In the genomic region with DNA sequence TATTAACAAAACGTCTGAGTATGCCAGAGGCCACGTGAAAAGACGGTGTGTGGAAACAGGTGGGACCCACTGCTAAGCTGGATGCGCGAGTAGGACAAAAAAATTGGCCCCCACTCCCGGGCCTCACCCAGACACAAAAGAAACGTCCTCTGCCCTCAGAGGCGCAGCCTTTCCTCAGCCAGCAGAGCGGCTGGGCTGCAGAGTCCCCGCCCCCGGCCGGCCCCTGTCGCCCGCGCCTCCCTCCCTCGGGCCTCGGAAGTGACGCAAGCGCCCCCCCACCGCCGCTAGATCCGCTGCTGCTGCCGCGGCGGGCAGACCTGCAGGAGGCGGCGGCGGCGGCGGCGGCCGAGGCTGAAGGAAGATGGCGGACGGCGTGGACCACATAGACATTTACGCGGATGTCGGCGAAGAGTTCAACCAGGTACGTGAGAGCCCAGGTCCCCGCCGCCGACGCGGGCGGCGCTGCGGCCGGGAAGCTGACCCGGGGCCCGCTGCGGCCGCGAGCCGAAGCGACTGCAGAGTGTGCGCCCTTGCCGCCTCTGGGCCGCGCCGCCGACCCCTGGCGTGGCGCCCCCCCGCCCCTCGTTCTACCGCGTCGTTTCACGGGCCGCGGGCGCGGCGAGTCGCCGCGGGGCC, we compare ENCODE assay signal across 8 cellular contexts. TPM values are rescaled to one million over a fixed set of nuclear protein-coding genes. Genes with fewer than 3 reads are reported as not detected.
DNase-seq lines count a peak whose midpoint lies in the region; ATAC-seq and TF ChIP-seq lines count a peak whose summit lies in the region.

A gene with protein sequence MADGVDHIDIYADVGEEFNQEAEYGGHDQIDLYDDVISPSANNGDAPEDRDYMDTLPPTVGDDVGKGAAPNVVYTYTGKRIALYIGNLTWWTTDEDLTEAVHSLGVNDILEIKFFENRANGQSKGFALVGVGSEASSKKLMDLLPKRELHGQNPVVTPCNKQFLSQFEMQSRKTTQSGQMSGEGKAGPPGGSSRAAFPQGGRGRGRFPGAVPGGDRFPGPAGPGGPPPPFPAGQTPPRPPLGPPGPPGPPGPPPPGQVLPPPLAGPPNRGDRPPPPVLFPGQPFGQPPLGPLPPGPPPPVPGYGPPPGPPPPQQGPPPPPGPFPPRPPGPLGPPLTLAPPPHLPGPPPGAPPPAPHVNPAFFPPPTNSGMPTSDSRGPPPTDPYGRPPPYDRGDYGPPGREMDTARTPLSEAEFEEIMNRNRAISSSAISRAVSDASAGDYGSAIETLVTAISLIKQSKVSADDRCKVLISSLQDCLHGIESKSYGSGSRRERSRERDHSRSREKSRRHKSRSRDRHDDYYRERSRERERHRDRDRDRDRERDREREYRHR (plus strand): TSS at position 284 of the 636 bp plus-strand sequence. CDS start 78 bp downstream, at position 362.

- DNase-seq in H9 (peak; percentile 98), M059J (ENCODE audit: low read depth) (peak; percentile 89), fibroblast of peridontal ligament (ENCODE audit: extremely low read depth) (peak; percentile 83)
- peak; percentile 97 for DNase-seq in activated T-helper 9 cell treated with anti-CD3 and anti-CD28 coated beads, Interleukin-2, amount 50 U/mL, for 16 hours (ENCODE audit: low read depth)
- DNase-seq in natural killer cell treated with Interleukin-12 subunit alpha and Interleukin-12 subunit beta and Interleukin-15 and Interleukin-18, amount 100 ng/mL, for 72 hours (ENCODE audit: low spot score): peak; percentile 97
- peak; percentile 95 for DNase-seq in stimulated activated naive CD4-positive, alpha-beta T cell treated with Interleukin-2 at 50 U/mL for 16 hours (lab: John Stamatoyannopoulos, UW)

- H3K36me3 ChIP-seq in ES-I3 (ENCODE audit: insufficient read depth, low read length): no peaks in the 10 kb centered on the region; the same call in 1 of the 2 replicates

- H3K27ac ChIP-seq in H9 (ENCODE audit: insufficient read length, low read depth, low read length): peak within 1 kb of the TSS; percentile 63

- no peak within 1 kb of the TSS for H2BK12ac ChIP-seq in H9 (ENCODE audit: insufficient read length, low read depth, low read length)

- H3K27ac Mint-ChIP-seq in H9: peak within 1 kb of the TSS; percentile 99
- peak within 1 kb of the TSS; percentile 87 to 95 for H3K27ac Mint-ChIP-seq in natural killer cell treated with Interleukin-12 subunit alpha and Interleukin-12 subunit beta and Interleukin-15 and Interleukin-18, amount 100 ng/mL, for 72 hours

- no peaks in the 10 kb centered on the region for H3K27me3 ChIP-seq in H9 (ENCODE audit: insufficient read depth, low read length)

- H4K91ac ChIP-seq in H9 (ENCODE audit: insufficient read length, low read depth, low read length): no peak within 1 kb of the TSS

- peak within 1 kb of the TSS; percentile 2 for H2AFZ ChIP-seq in H9 (ENCODE audit: low read length)

- peak within 1 kb of the TSS; percentile 1 for H4K5ac ChIP-seq in H9 (ENCODE audit: insufficient read length, low read depth, low read length)

- WGBS in H9 (ENCODE audit: extremely low coverage, insufficient read length, low lambda C conversion rate): no CpG with 5 or more reads among the region's 78 CpGs

- peaks cover 10 to 18% (median 16%) of the 10 kb centered on the region in 3 experiments for H3K36me3 Mint-ChIP-seq in H9 (ENCODE audit: insufficient read depth in 1 of 3, low read depth in 3 of 3)
- peaks cover 6% of the 10 kb centered on the region for H3K36me3 Mint-ChIP-seq in natural killer cell treated with Interleukin-12 subunit alpha and Interleukin-12 subunit beta and Interleukin-15 and Interleukin-18, amount 100 ng/mL, for 72 hours

- no peak within 1 kb of the TSS for H2BK15ac ChIP-seq in H9 (ENCODE audit: low read depth, low read length)

- peak; percentile 99 for ATAC-seq in natural killer cell treated with Interleukin-12 subunit alpha and Interleukin-12 subunit beta and Interleukin-15 and Interleukin-18, amount 100 ng/mL, for 72 hours

- H2BK5ac ChIP-seq in H9 (ENCODE audit: insufficient read length, low read length): no peak within 1 kb of the TSS

- TF ChIP-seq CTCF in H9 (conservative IDR thresholded peaks at IDR 0.05): no peak

- peaks cover 39% of the 10 kb centered on the region in 2 experiments for H3K4me1 Mint-ChIP-seq in H9
- H3K4me1 Mint-ChIP-seq in natural killer cell treated with Interleukin-12 subunit alpha and Interleukin-12 subunit beta and Interleukin-15 and Interleukin-18, amount 100 ng/mL, for 72 hours (ENCODE audit: low read depth in 2 of 2): peaks cover 26 to 44% of the 10 kb centered on the region in 2 donors

- H3K4me1 ChIP-seq in ES-I3 (ENCODE audit: insufficient read depth, low read length) (peaks cover 14% of the 10 kb centered on the region), H9 (ENCODE audit: insufficient read depth, low read length) (peaks cover 5% of the 10 kb centered on the region; the same call in 1 of the 2 replicates)

- peak within 1 kb of the TSS; percentile 99 for H3K14ac ChIP-seq in H9 (ENCODE audit: insufficient read depth, low read length)

- H2BK120ac ChIP-seq in H9 (ENCODE audit: low read depth, low read length, poor library complexity, severe bottlenecking): no peak within 1 kb of the TSS

- H3K4me3 Mint-ChIP-seq in H9: peak within 1 kb of the TSS; percentile 93 to 96
- H3K4me3 Mint-ChIP-seq in natural killer cell treated with Interleukin-12 subunit alpha and Interleukin-12 subunit beta and Interleukin-15 and Interleukin-18, amount 100 ng/mL, for 72 hours: peak within 1 kb of the TSS; percentile 99

- H3K27me3 Mint-ChIP-seq in H9 (ENCODE audit: low read depth): peaks cover 4% of the 10 kb centered on the region; the same call in 1 of the 2 replicates
- H3K27me3 Mint-ChIP-seq in natural killer cell treated with Interleukin-12 subunit alpha and Interleukin-12 subunit beta and Interleukin-15 and Interleukin-18, amount 100 ng/mL, for 72 hours: no peaks in the 10 kb centered on the region

- no peak within 1 kb of the TSS for H3T11ph ChIP-seq in H9 (ENCODE audit: low read length)

- H3K9me3 Mint-ChIP-seq in H9: peaks cover 0 to 3% of the 10 kb centered on the region in 2 experiments; a peak in 2 of 5 replicates
- no peaks in the 10 kb centered on the region for H3K9me3 Mint-ChIP-seq in natural killer cell treated with Interleukin-12 subunit alpha and Interleukin-12 subunit beta and Interleukin-15 and Interleukin-18, amount 100 ng/mL, for 72 hours

- H3K9me3 ChIP-seq in ES-I3 (ENCODE audit: control insufficient read depth, insufficient read depth, low read length): no peaks in the 10 kb centered on the region
- no peaks in the 10 kb centered on the region for H3K9me3 ChIP-seq in H9 (ENCODE audit: control insufficient read depth, low read depth, low read length)

- H3K18ac ChIP-seq in H9 (ENCODE audit: insufficient read length, low read depth, low read length): peak within 1 kb of the TSS; percentile 91

- peaks cover 36% of the 10 kb centered on the region for H3K79me2 ChIP-seq in H9 (ENCODE audit: insufficient read depth, low read length)

- H3K9ac ChIP-seq in ES-I3 (ENCODE audit: low read depth, low read length) (peak within 1 kb of the TSS; percentile 97), H9 (ENCODE audit: extremely low read depth, insufficient read length, low read length) (peak within 1 kb of the TSS; percentile 94)

- H3K4ac ChIP-seq in H9 (ENCODE audit: low read depth, low read length): no peak within 1 kb of the TSS

- H4K8ac ChIP-seq in H9 (replicated peaks; ENCODE audit: insufficient read length, low read depth, low read length): no peak within 1 kb of the TSS

- peak; percentile 84 for TF ChIP-seq POLR2A in Raji (IDR thresholded peaks at IDR 0.05; ENCODE audit: insufficient read depth, low read depth, low read length)

- H3K23me2 ChIP-seq in H9 (ENCODE audit: insufficient read length, low read depth, low read length, poor library complexity, severe bottlenecking): peaks cover 9% of the 10 kb centered on the region

- H2AK5ac ChIP-seq in H9 (ENCODE audit: insufficient read length, low read length): no peak within 1 kb of the TSS

- H3K23ac ChIP-seq in H9 (ENCODE audit: insufficient read length, low read depth, low read length): no peak within 1 kb of the TSS

- peak within 1 kb of the TSS; percentile 83 for H3K4me2 ChIP-seq in H9 (ENCODE audit: insufficient read depth, insufficient read length, low read length)

- H4K20me1 ChIP-seq in H9 (ENCODE audit: control insufficient read depth, insufficient read depth, insufficient read length): no peaks in the 10 kb centered on the region

- H3K56ac ChIP-seq in H9 (ENCODE audit: insufficient read length, low read depth, low read length): no peak within 1 kb of the TSS

- no peaks in the 10 kb centered on the region for H3K79me1 ChIP-seq in H9 (ENCODE audit: insufficient read depth, low read depth, low read length, poor library complexity, severe bottlenecking)

- no peak within 1 kb of the TSS for H2BK20ac ChIP-seq in H9 (ENCODE audit: low read depth, low read length, poor library complexity, severe bottlenecking)

RNA-seq across cellular contexts. Expression of the gene that starts here (rescaled TPM):
- total RNA-seq in H9 (2021): 183 TPM in 2 replicates
- total RNA-seq in M059J (2014; rRNA removed; shearing (Covaris generic)): 18.3 and 31.9 TPM in 2 replicates
- 100 to 1,000 TPM in 1 of 2 donors, 10 to 100 TPM in 1; 84.3 to 101 TPM for total RNA-seq in natural killer cell treated with Interleukin-12 subunit alpha and Interleukin-12 subunit beta and Interleukin-15 and Interleukin-18, amount 100 ng/mL, for 72 hours

Comparison
In these comparisons a context has a peak if more than half of its experiments do, and no peak if none do; other contexts are left out.
1. Peak in every context shown above with its lines: DNase-seq, ATAC-seq and H3K27ac ChIP-seq.